ENCODE assay signal across 1 cellular context in the genomic region with DNA sequence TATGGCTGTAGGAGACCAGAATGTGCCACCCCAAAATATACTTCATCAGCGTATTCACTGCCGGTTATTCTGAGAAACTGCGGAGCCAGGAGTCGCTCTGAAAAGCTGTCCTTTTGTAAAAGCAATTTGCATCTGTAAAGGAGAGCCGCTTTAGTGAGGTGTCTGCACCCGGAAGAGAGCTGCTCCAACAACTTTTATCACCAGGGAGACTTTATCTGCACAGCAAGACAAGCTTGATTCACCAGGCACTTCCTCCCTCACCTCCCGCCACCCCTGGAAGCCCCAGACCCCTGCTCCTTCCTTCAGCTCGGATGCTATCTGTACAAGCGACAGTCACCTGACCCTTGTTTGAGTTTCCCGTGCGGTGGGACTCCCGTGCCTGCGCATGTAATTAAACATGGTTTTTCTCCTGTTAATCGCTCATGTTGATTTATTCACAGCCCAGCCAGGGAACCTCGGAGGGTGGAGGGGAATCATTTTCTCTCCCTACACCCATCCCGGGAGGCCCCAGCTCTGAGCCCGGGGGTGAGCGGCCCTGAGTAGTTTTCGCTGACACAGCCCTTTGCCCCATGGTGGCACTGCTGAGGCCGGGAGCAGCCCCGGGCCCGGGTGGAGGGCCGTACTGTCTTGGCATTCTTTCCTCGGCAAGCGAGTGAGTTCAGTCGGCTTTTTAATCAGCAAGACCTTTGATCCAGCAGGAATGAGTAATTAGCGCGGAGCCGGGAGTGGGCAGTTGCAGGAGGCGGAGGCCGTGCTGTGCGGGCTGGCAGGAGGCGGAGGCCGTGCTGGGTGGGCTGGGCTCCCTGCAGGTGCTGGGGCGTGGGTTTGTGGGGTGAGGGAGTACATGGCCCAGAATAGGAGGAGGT.
TF ChIP-seq lines count a peak whose summit lies in the region.

No MANE protein-coding gene starts in this region.

TF ChIP-seq in HEK293, 187 proteins besides CTCF, POLR2A, EP300 and RAD21 (continued from another document):
- TF ChIP-seq ZNF148 (tag by site-specific recombination; IDR thresholded peaks at IDR 0.05; ENCODE audit: borderline replicate concordance) (no peak), ZBTB8A (tag by site-specific recombination; IDR thresholded peaks at IDR 0.05) (peak; percentile 59; the same call in 1 of the 2 replicates), ZNF157 (tag by site-specific recombination; IDR thresholded peaks at IDR 0.05) (no peak), ZNF23 (tag by site-specific recombination; IDR thresholded peaks at IDR 0.05; ENCODE audit: borderline replicate concordance) (no peak), ZNF521 (tag by site-specific recombination; IDR thresholded peaks at IDR 0.05) (no peak), SCRT1 (tag by site-specific recombination; IDR thresholded peaks at IDR 0.05; ENCODE audit: borderline replicate concordance) (no peak), TCF7L2 (IDR thresholded peaks at IDR 0.05; ENCODE audit: borderline replicate concordance, low read depth, low read length) (peak; percentile 63; the same call in 1 of the 2 replicates), GLIS2 (tag by site-specific recombination; IDR thresholded peaks at IDR 0.05) (peak; percentile 46; the same call in 1 of the 2 replicates), ZNF626 (tag by site-specific recombination; IDR thresholded peaks at IDR 0.05) (no peak), ZNF354C (tag by site-specific recombination; IDR thresholded peaks at IDR 0.05; ENCODE audit: borderline replicate concordance, low read depth) (no peak), ZIC2 (tag by site-specific recombination; IDR thresholded peaks at IDR 0.05) (peak; percentile 96), ZSCAN23 (tag by site-specific recombination; IDR thresholded peaks at IDR 0.05) (no peak), BCL6B (tag by site-specific recombination; IDR thresholded peaks at IDR 0.05) (no peak), PRDM10 (tag by site-specific recombination; IDR thresholded peaks at IDR 0.05) (0 out of 2 replicates have a peak, but pooled peaks have one; percentile 15), BCL11A (tag by site-specific recombination; IDR thresholded peaks at IDR 0.05; ENCODE audit: low read depth) (no peak), ZNF335 (tag by site-specific recombination; conservative IDR thresholded peaks at IDR 0.05) (peak; percentile 57), ZNF341 (tag by site-specific recombination; IDR thresholded peaks at IDR 0.05; ENCODE audit: low read depth) (peak; percentile 48; the same call in 1 of the 2 replicates), PRDM6 (tag by site-specific recombination; IDR thresholded peaks at IDR 0.05) (peak; percentile 83), IKZF3 (tag by site-specific recombination; IDR thresholded peaks at IDR 0.05) (no peak), ZBTB20 (tag by site-specific recombination; IDR thresholded peaks at IDR 0.05) (peak; percentile 82), ZBTB26 (tag by site-specific recombination; optimal IDR thresholded peaks at IDR 0.05) (peak; percentile 7), GLIS1 (tag by site-specific recombination; IDR thresholded peaks at IDR 0.05) (peak; percentile 51), ZNF561 (tag by site-specific recombination; IDR thresholded peaks at IDR 0.05; ENCODE audit: borderline replicate concordance) (peak; percentile 66; the same call in 1 of the 2 replicates), OSR2 (tag by site-specific recombination; IDR thresholded peaks at IDR 0.05) (0 out of 2 replicates have a peak, but pooled peaks have one; percentile 19), ZNF302 (tag by site-specific recombination; IDR thresholded peaks at IDR 0.05; ENCODE audit: low read depth) (no peak), YY2 (tag by site-specific recombination; IDR thresholded peaks at IDR 0.05) (no peak), ZNF266 (tag by site-specific recombination; IDR thresholded peaks at IDR 0.05; ENCODE audit: low read depth) (no peak)
- TF ChIP-seq, protein P1, sequence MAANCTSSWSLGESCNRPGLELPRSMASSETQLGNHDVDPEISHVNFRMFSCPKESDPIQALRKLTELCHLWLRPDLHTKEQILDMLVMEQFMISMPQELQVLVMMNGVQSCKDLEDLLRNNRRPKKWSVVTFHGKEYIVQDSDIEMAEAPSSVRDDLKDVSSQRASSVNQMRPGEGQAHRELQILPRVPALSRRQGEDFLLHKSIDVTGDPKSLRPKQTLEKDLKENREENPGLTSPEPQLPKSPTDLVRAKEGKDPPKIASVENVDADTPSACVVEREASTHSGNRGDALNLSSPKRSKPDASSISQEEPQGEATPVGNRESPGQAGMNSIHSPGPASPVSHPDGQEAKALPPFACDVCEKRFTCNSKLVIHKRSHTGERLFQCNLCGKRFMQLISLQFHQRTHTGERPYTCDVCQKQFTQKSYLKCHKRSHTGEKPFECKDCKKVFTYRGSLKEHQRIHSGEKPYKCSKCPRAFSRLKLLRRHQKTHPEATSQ (tag by site-specific recombination; IDR thresholded peaks at IDR 0.05) = no peak
